In genomic region chr20:33681728-33682353, GRCh38 we compare ENCODE assay signal across 18 cellular contexts. TPM values are rescaled to one million over a fixed set of nuclear protein-coding genes. Genes with fewer than 3 reads are reported as not detected.
DNase-seq lines count a peak whose midpoint lies in the region; ATAC-seq, FAIRE-seq and TF ChIP-seq lines count a peak whose summit lies in the region.
"Had no signal": no experiment of that assay in that cellular context is flagged by ENCODE, and none has a peak within 500 bp of the region (broad histone marks: within the 10 kb centered on the region; RNA-seq: fewer than 3 reads in every experiment).

No MANE protein-coding gene starts in this region.

- peaks cover 15 to 38% of the 10 kb centered on the region in 2 donors for H3K36me3 Mint-ChIP-seq in activated naive CD4-positive, alpha-beta T cell treated with anti-CD3 and anti-CD28 coated beads, Interleukin-2, amount 50 U/mL, for 72 hours
- H3K36me3 Mint-ChIP-seq in activated naive CD4-positive, alpha-beta T cell treated with anti-CD3 and anti-CD28 coated beads for 36 hours (ENCODE audit: low read depth) = peaks cover 66% of the 10 kb centered on the region
- H3K36me3 Mint-ChIP-seq in activated CD8-positive, alpha-beta T cell treated with anti-CD3 and anti-CD28 coated beads, Interleukin-2, amount 10 ng/mL, durations not matched to agents 7 days and 5 days (ENCODE audit: low read depth) = peaks cover 66% of the 10 kb centered on the region
- peaks cover 81% of the 10 kb centered on the region for H3K36me3 Mint-ChIP-seq in stimulated activated effector memory CD8-positive, alpha-beta T cell treated with anti-CD3 and anti-CD28 coated beads, Interleukin-12 subunit alpha, Interleukin-12 subunit beta, amount 100 ng/mL, for 72 hours

- intact Hi-C loops in activated naive CD4-positive, alpha-beta T cell treated with anti-CD3 and anti-CD28 coated beads for 36 hours (cut with micrococcal nuclease) = no loop called here
- intact Hi-C loops in kidney (cut with DNase I) = no loop called here

- H3K9ac ChIP-seq in kidney (ENCODE audit: low read length in 2 of 2) = no peak overlapping the region

- CTCF ChIA-PET in activated naive CD4-positive, alpha-beta T cell treated with anti-CD3 and anti-CD28 coated beads for 36 hours (lab: Charles Lee) = interaction anchor here (5.5 kb wide), 1 partner anchor 14 kb away, joined by 36 read pairs; the partner anchor contains the start of gene ACTL10
- CTCF ChIA-PET in activated CD8-positive, alpha-beta T cell treated with anti-CD3 and anti-CD28 coated beads, Interleukin-2, amount 10 ng/mL, durations not matched to agents 7 days and 5 days (lab: Charles Lee) = interaction anchor here (8.7 kb wide), 1 partner anchor 15 kb away, joined by 126 read pairs; the partner anchor contains the start of genes ACTL10 and C20orf144

- no peaks in the 10 kb centered on the region for H3K9me3 Mint-ChIP-seq in activated naive CD4-positive, alpha-beta T cell treated with anti-CD3 and anti-CD28 coated beads, Interleukin-2, amount 50 U/mL, for 72 hours
- H3K9me3 Mint-ChIP-seq in activated naive CD4-positive, alpha-beta T cell treated with anti-CD3 and anti-CD28 coated beads for 36 hours = no peaks in the 10 kb centered on the region
- H3K9me3 Mint-ChIP-seq in activated CD8-positive, alpha-beta T cell treated with anti-CD3 and anti-CD28 coated beads, Interleukin-2, amount 10 ng/mL, durations not matched to agents 7 days and 5 days (ENCODE audit: insufficient read depth) = no peaks in the 10 kb centered on the region
- H3K9me3 Mint-ChIP-seq in stimulated activated effector memory CD8-positive, alpha-beta T cell treated with anti-CD3 and anti-CD28 coated beads, Interleukin-12 subunit alpha, Interleukin-12 subunit beta, amount 100 ng/mL, for 72 hours = no peaks in the 10 kb centered on the region
- H3K9me3 Mint-ChIP-seq: naive thymus-derived CD4-positive, alpha-beta T cell had no signal

- H3K4me1 ChIP-seq in kidney (ENCODE audit: control insufficient read depth in 1 of 2, insufficient read depth in 1 of 2, low read depth in 1 of 2, low read length in 2 of 2) = peaks cover 0 to 6% of the 10 kb centered on the region in 2 donors

- peak overlapping the region; percentile 72 to 92 for H3K27ac Mint-ChIP-seq in activated naive CD4-positive, alpha-beta T cell treated with anti-CD3 and anti-CD28 coated beads, Interleukin-2, amount 50 U/mL, for 72 hours
- H3K27ac Mint-ChIP-seq in activated naive CD4-positive, alpha-beta T cell treated with anti-CD3 and anti-CD28 coated beads for 36 hours = no peak overlapping the region
- H3K27ac Mint-ChIP-seq in activated CD8-positive, alpha-beta T cell treated with anti-CD3 and anti-CD28 coated beads, Interleukin-2, amount 10 ng/mL, durations not matched to agents 7 days and 5 days = peak overlapping the region; percentile 83
- peak overlapping the region; percentile 68 for H3K27ac Mint-ChIP-seq in stimulated activated effector memory CD8-positive, alpha-beta T cell treated with anti-CD3 and anti-CD28 coated beads, Interleukin-12 subunit alpha, Interleukin-12 subunit beta, amount 100 ng/mL, for 72 hours

- POLR2A ChIA-PET in activated CD8-positive, alpha-beta T cell treated with anti-CD3 and anti-CD28 coated beads, Interleukin-2, amount 10 ng/mL, durations not matched to agents 7 days and 5 days (lab: Charles Lee) = interaction anchor here (1.1 to 10.7 kb wide), 5 partner anchors 8 to 431 kb away, joined by 3 to 148 read pairs (median 3); partner anchors contain the start of genes ACTL10, C20orf144 and ZNF341

- H3K27ac ChIP-seq in kidney (ENCODE audit: low read depth in 2 of 2, low read length in 2 of 2) = no peak overlapping the region
- H3K27ac ChIP-seq: lower lobe of right lung had no signal

- H3K4me1 Mint-ChIP-seq in activated naive CD4-positive, alpha-beta T cell treated with anti-CD3 and anti-CD28 coated beads for 36 hours (ENCODE audit: low read depth) = peaks cover 58% of the 10 kb centered on the region
- H3K4me1 Mint-ChIP-seq in activated CD8-positive, alpha-beta T cell treated with anti-CD3 and anti-CD28 coated beads, Interleukin-2, amount 10 ng/mL, durations not matched to agents 7 days and 5 days (ENCODE audit: low read depth) = peaks cover 77% of the 10 kb centered on the region
- H3K4me1 Mint-ChIP-seq in stimulated activated effector memory CD8-positive, alpha-beta T cell treated with anti-CD3 and anti-CD28 coated beads, Interleukin-12 subunit alpha, Interleukin-12 subunit beta, amount 100 ng/mL, for 72 hours = peaks cover 61% of the 10 kb centered on the region

- ATAC-seq in activated naive CD4-positive, alpha-beta T cell treated with anti-CD3 and anti-CD28 coated beads, Interleukin-2, amount 50 U/mL, for 72 hours = peak in 1 of 2 donors; percentile 19
- no peak for ATAC-seq in activated CD8-positive, alpha-beta T cell treated with anti-CD3 and anti-CD28 coated beads, Interleukin-2, amount 10 ng/mL, durations not matched to agents 7 days and 5 days
- peak; percentile 31 for ATAC-seq in stimulated activated effector memory CD8-positive, alpha-beta T cell treated with anti-CD3 and anti-CD28 coated beads, Interleukin-12 subunit alpha, Interleukin-12 subunit beta, amount 100 ng/mL, for 72 hours
- ATAC-seq in HG03039 (IDR thresholded peaks at IDR 0.05; ENCODE audit: unreplicated experiment) = no peak
- ATAC-seq: lower lobe of right lung; naive thymus-derived CD4-positive, alpha-beta T cell had no signal

- H3K4me3 ChIP-seq in kidney (ENCODE audit: low read length in 2 of 2) = no peak overlapping the region
- H3K4me3 ChIP-seq: lower lobe of right lung, SK-N-MC had no signal

- TF ChIP-seq CTCF in kidney (IDR thresholded peaks at IDR 0.05; ENCODE audit: borderline replicate concordance, extremely low read depth, insufficient read depth) = no peak

- DNase-seq in activated naive CD4-positive, alpha-beta T cell treated with anti-CD3 and anti-CD28 coated beads, Interleukin-2, amount 50 U/mL, for 72 hours (ENCODE audit: low spot score in 2 of 2) = no peak
- DNase-seq in activated naive CD4-positive, alpha-beta T cell treated with anti-CD3 and anti-CD28 coated beads for 36 hours = no peak
- DNase-seq in HTR-8/SVneo (ENCODE audit: insufficient read length, low spot score) (no peak), HuH-7.5 (ENCODE audit: low spot score) (no peak), kidney (no peak)
- no peak for DNase-seq in activated CD8-positive, alpha-beta T cell treated with anti-CD3 and anti-CD28 coated beads, Interleukin-2, amount 10 ng/mL, durations not matched to agents 7 days and 5 days
- no peak for DNase-seq in stimulated activated effector memory CD8-positive, alpha-beta T cell treated with anti-CD3 and anti-CD28 coated beads, Interleukin-12 subunit alpha, Interleukin-12 subunit beta, amount 100 ng/mL, for 72 hours (ENCODE audit: low spot score in 2 of 2)
- DNase-seq: lower lobe of right lung; naive thymus-derived CD4-positive, alpha-beta T cell; NCI-H1105; NCI-H2227 treated with DMSO at 0.1 percent for 48 hours; stimulated activated CD4-positive, alpha-beta T cell treated with anti-CD3 and anti-CD28 coated beads, Interleukin-12 subunit alpha, Interleukin-12 subunit beta, amount 100 ng/mL, for 4 hours had no signal

- H3K9me3 ChIP-seq in kidney (ENCODE audit: control insufficient read depth in 1 of 2, low read length in 2 of 2) = no peaks in the 10 kb centered on the region
- H3K9me3 ChIP-seq: lower lobe of right lung had no signal

- no peaks in the 10 kb centered on the region for H3K27me3 Mint-ChIP-seq in activated naive CD4-positive, alpha-beta T cell treated with anti-CD3 and anti-CD28 coated beads for 36 hours (ENCODE audit: low read depth)
- H3K27me3 Mint-ChIP-seq in activated CD8-positive, alpha-beta T cell treated with anti-CD3 and anti-CD28 coated beads, Interleukin-2, amount 10 ng/mL, durations not matched to agents 7 days and 5 days (ENCODE audit: low read depth) = no peaks in the 10 kb centered on the region
- H3K27me3 Mint-ChIP-seq: naive thymus-derived CD4-positive, alpha-beta T cell had no signal

- no peak overlapping the region for H3K4me3 Mint-ChIP-seq in activated naive CD4-positive, alpha-beta T cell treated with anti-CD3 and anti-CD28 coated beads for 36 hours
- H3K4me3 Mint-ChIP-seq in activated CD8-positive, alpha-beta T cell treated with anti-CD3 and anti-CD28 coated beads, Interleukin-2, amount 10 ng/mL, durations not matched to agents 7 days and 5 days = peak overlapping the region; percentile 2
- H3K4me3 Mint-ChIP-seq in stimulated activated effector memory CD8-positive, alpha-beta T cell treated with anti-CD3 and anti-CD28 coated beads, Interleukin-12 subunit alpha, Interleukin-12 subunit beta, amount 100 ng/mL, for 72 hours = peak overlapping the region; percentile 43

- H3K36me3 ChIP-seq in kidney (ENCODE audit: control insufficient read depth in 1 of 2, insufficient read depth in 2 of 2, low read length in 2 of 2) = no peaks in the 10 kb centered on the region
- H3K36me3 ChIP-seq: lower lobe of right lung had no signal

- FAIRE-seq in HTR-8/SVneo (lab: Jason Lieb, UNC) (peak; percentile 38), kidney (lab: Jason Lieb, UNC) (no peak)
- FAIRE-seq: endometrium, frontal cortex had no signal

RNA-seq across cellular contexts. Expression of gene E2F1, which starts 4.3 kb away (rescaled TPM):
- total RNA-seq in activated naive CD4-positive, alpha-beta T cell treated with anti-CD3 and anti-CD28 coated beads, Interleukin-2, amount 50 U/mL, for 72 hours = 10 to 100 TPM; 62.4 to 76.4 TPM
- 10 to 100 TPM; 69.3 to 70.0 TPM for total RNA-seq in activated naive CD4-positive, alpha-beta T cell treated with anti-CD3 and anti-CD28 coated beads for 36 hours
- total RNA-seq in activated CD8-positive, alpha-beta T cell treated with anti-CD3 and anti-CD28 coated beads, Interleukin-2, amount 10 ng/mL, durations not matched to agents 7 days and 5 days = 10 to 100 TPM; 74.5 to 80.8 TPM
- total RNA-seq in kidney = 1.5 TPM
- 0.90 TPM for polyA plus RNA-seq in kidney (ENCODE audit: insufficient read depth, low read depth, low replicate concordance)

RNA-seq across cellular contexts. Expression of gene NECAB3, which starts 7.6 kb away (rescaled TPM):
- total RNA-seq in activated naive CD4-positive, alpha-beta T cell treated with anti-CD3 and anti-CD28 coated beads, Interleukin-2, amount 50 U/mL, for 72 hours = 10 to 100 TPM; 24.5 to 43.0 TPM
- total RNA-seq in activated naive CD4-positive, alpha-beta T cell treated with anti-CD3 and anti-CD28 coated beads for 36 hours = 10 to 100 TPM; 12.7 to 14.3 TPM
- 10 to 100 TPM; 28.4 to 38.2 TPM for total RNA-seq in activated CD8-positive, alpha-beta T cell treated with anti-CD3 and anti-CD28 coated beads, Interleukin-2, amount 10 ng/mL, durations not matched to agents 7 days and 5 days
- 19.7 TPM for total RNA-seq in kidney
- 35.6 TPM for polyA plus RNA-seq in kidney (ENCODE audit: insufficient read depth, low read depth, low replicate concordance)

RNA-seq across cellular contexts. Expression of gene ACTL10, which starts 15.1 kb away (rescaled TPM):
- total RNA-seq in activated naive CD4-positive, alpha-beta T cell treated with anti-CD3 and anti-CD28 coated beads, Interleukin-2, amount 50 U/mL, for 72 hours = 1 to 10 TPM; 1.2 to 2.4 TPM
- total RNA-seq in activated naive CD4-positive, alpha-beta T cell treated with anti-CD3 and anti-CD28 coated beads for 36 hours = 1 to 10 TPM in 1 of 2 experiments, under 1 TPM in 1; 0.96 to 1.0 TPM
- total RNA-seq in activated CD8-positive, alpha-beta T cell treated with anti-CD3 and anti-CD28 coated beads, Interleukin-2, amount 10 ng/mL, durations not matched to agents 7 days and 5 days = 1 to 10 TPM; 2.9 to 3.2 TPM
- total RNA-seq in kidney = 3.0 TPM
- polyA plus RNA-seq in kidney (ENCODE audit: insufficient read depth, low read depth, low replicate concordance) = 1.7 TPM

RNA-seq across cellular contexts. Expression of gene C20orf144, which starts 19.7 kb away (rescaled TPM):
- total RNA-seq in activated naive CD4-positive, alpha-beta T cell treated with anti-CD3 and anti-CD28 coated beads, Interleukin-2, amount 50 U/mL, for 72 hours = under 1 TPM; 0.23 to 0.43 TPM
- total RNA-seq in activated naive CD4-positive, alpha-beta T cell treated with anti-CD3 and anti-CD28 coated beads for 36 hours = under 1 TPM; 0.15 to 0.38 TPM
- under 1 TPM; 0.16 to 0.21 TPM for total RNA-seq in activated CD8-positive, alpha-beta T cell treated with anti-CD3 and anti-CD28 coated beads, Interleukin-2, amount 10 ng/mL, durations not matched to agents 7 days and 5 days
- 0.16 TPM for total RNA-seq in kidney
- not detected for polyA plus RNA-seq in kidney (ENCODE audit: insufficient read depth, low read depth, low replicate concordance)
- total RNA-seq: cerebellum, lower lobe of right lung, subcutaneous adipose tissue had no signal

RNA-seq across cellular contexts. Expression of gene PXMP4, which starts 38.3 kb away (rescaled TPM):
- total RNA-seq in activated naive CD4-positive, alpha-beta T cell treated with anti-CD3 and anti-CD28 coated beads, Interleukin-2, amount 50 U/mL, for 72 hours = 10 to 100 TPM; 10.3 to 12.5 TPM
- 10 to 100 TPM in 1 of 2 experiments, 1 to 10 TPM in 1; 9.5 to 10.3 TPM for total RNA-seq in activated naive CD4-positive, alpha-beta T cell treated with anti-CD3 and anti-CD28 coated beads for 36 hours
- total RNA-seq in activated CD8-positive, alpha-beta T cell treated with anti-CD3 and anti-CD28 coated beads, Interleukin-2, amount 10 ng/mL, durations not matched to agents 7 days and 5 days = 10 to 100 TPM; 17.1 to 17.7 TPM
- total RNA-seq in kidney = 11.6 TPM
- 9.8 TPM for polyA plus RNA-seq in kidney (ENCODE audit: insufficient read depth, low read depth, low replicate concordance)

Comparison
In these comparisons a context has a peak if more than half of its experiments do, and no peak if none do; other contexts are left out.
1. RNA of gene E2F1, which starts 4.3 kb away (total RNA-seq): 74.5 to 80.8 TPM in activated CD8-positive, alpha-beta T cell treated with anti-CD3 and anti-CD28 coated beads, Interleukin-2, amount 10 ng/mL, durations not matched to agents 7 days and 5 days, 62.4 to 76.4 TPM in activated naive CD4-positive, alpha-beta T cell treated with anti-CD3 and anti-CD28 coated beads, Interleukin-2, amount 50 U/mL, for 72 hours and 69.3 to 70.0 TPM in activated naive CD4-positive, alpha-beta T cell treated with anti-CD3 and anti-CD28 coated beads for 36 hours; 1.5 TPM in kidney (single experiment); every median in the first group is over 10 times any median in the second.